In the genomic region with DNA sequence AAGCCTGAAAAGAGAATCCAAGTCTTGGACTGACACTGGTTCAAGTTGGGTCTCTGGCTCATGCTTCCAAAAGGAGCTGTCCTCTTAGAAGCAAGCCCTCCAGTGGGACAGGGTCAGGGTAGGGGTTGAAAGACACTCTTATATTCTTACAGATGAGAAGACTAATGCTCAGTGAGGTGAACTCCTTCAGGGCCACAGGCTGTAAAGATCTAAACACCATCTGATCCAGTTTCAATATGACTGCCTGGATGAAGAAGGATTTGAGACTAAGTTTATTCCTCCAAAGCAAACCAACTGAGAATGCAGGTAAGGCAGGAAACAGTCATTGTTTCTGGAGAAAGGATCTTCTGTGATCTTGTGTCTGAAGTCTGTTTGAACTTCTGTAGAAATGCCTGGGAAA, we compare ENCODE assay signal across 22 cellular contexts.
DNase-seq lines count a peak whose midpoint lies in the region; ATAC-seq and TF ChIP-seq lines count a peak whose summit lies in the region.
"Had no signal": no experiment of that assay in that cellular context is flagged by ENCODE, and none has a peak within 500 bp of the region (broad histone marks: within the 10 kb centered on the region; RNA-seq: fewer than 3 reads in every experiment).

No MANE protein-coding gene starts in this region.

- H2BK5ac ChIP-seq in neuronal stem cell (ENCODE audit: low read length), result no peak overlapping the region

- H2BK12ac ChIP-seq in neuronal stem cell (ENCODE audit: low read length), result no peak overlapping the region

- POLR2A ChIA-PET in RWPE1 (lab: Yijun Ruan, JAX; ENCODE audit: low non-redundant PET), result no interaction called here

- no peak overlapping the region for H2AK5ac ChIP-seq in neuronal stem cell (ENCODE audit: low read depth, low read length)

- H3K36me3 ChIP-seq in OCI-LY3 (replicated peaks; ENCODE audit: low read depth, low read length), result no peaks in the 10 kb centered on the region
- no peaks in the 10 kb centered on the region for H3K36me3 ChIP-seq in neuronal stem cell (replicated peaks in 1 of 2; ENCODE audit: control insufficient read depth in 2 of 2, insufficient read depth in 2 of 2, low read length in 2 of 2)
- H3K36me3 ChIP-seq: adrenal gland, BLaER1, breast epithelium, heart right ventricle, neutrophil had no signal

- H4K20me1 ChIP-seq in OCI-LY3 (ENCODE audit: insufficient read depth, low read length), result no peaks in the 10 kb centered on the region
- H4K20me1 ChIP-seq: BLaER1 had no signal

- ATAC-seq in activated CD8-positive, alpha-beta memory T cell treated with anti-CD3 and anti-CD28 coated beads, Interleukin-2, amount 10 ng/mL, durations not matched to agents 7 days and 5 days, result peak; percentile 72
- ATAC-seq in activated naive CD8-positive, alpha-beta T cell treated with anti-CD3 and anti-CD28 coated beads, Interleukin-2, amount 50 U/mL, for 24 hours, result peak; percentile 60
- no peak for ATAC-seq in HG03175 (IDR thresholded peaks at IDR 0.05; ENCODE audit: unreplicated experiment)
- ATAC-seq: heart right ventricle, left ventricle myocardium superior, psoas muscle, WTC11 had no signal

- CTCF ChIA-PET in activated CD8-positive, alpha-beta memory T cell treated with anti-CD3 and anti-CD28 coated beads, Interleukin-2, amount 10 ng/mL, durations not matched to agents 7 days and 5 days (lab: Charles Lee), result interaction anchor here (0.9 to 1.3 kb wide), 2 partner anchors 22 to 43 kb away, joined by 3 to 4 read pairs; no protein-coding TSS in a partner anchor
- CTCF ChIA-PET in RWPE1 (lab: Yijun Ruan, JAX), result no interaction called here

- no peaks in the 10 kb centered on the region for H3K9me3 Mint-ChIP-seq in activated CD8-positive, alpha-beta memory T cell treated with anti-CD3 and anti-CD28 coated beads, Interleukin-2, amount 10 ng/mL, durations not matched to agents 7 days and 5 days (ENCODE audit: low read depth)
- H3K9me3 Mint-ChIP-seq in activated naive CD8-positive, alpha-beta T cell treated with anti-CD3 and anti-CD28 coated beads, Interleukin-2, amount 50 U/mL, for 24 hours, result no peaks in the 10 kb centered on the region
- H3K9me3 Mint-ChIP-seq: dendritic cell treated with granulocyte-macrophage colony-stimulating factor and Interleukin-4, amounts not matched to agents 40 ng/mL and 50 ng/mL, for 4 days had no signal

- H4K91ac ChIP-seq in neuronal stem cell (ENCODE audit: low read depth, low read length, poor library complexity), result no peak overlapping the region

- H3K4me3 Mint-ChIP-seq in activated CD8-positive, alpha-beta memory T cell treated with anti-CD3 and anti-CD28 coated beads, Interleukin-2, amount 10 ng/mL, durations not matched to agents 7 days and 5 days, result no peak overlapping the region
- no peak overlapping the region for H3K4me3 Mint-ChIP-seq in activated naive CD8-positive, alpha-beta T cell treated with anti-CD3 and anti-CD28 coated beads, Interleukin-2, amount 50 U/mL, for 24 hours
- H3K4me3 Mint-ChIP-seq: dendritic cell treated with granulocyte-macrophage colony-stimulating factor and Interleukin-4, amounts not matched to agents 40 ng/mL and 50 ng/mL, for 4 days; WTC11 had no signal

- H4K8ac ChIP-seq in neuronal stem cell (ENCODE audit: low read depth, low read length), result no peak overlapping the region

- no peak overlapping the region for H3K14ac ChIP-seq in neuronal stem cell (ENCODE audit: low read length)

- H3K9ac ChIP-seq in OCI-LY3 (ENCODE audit: low read length) (no peak overlapping the region), neuronal stem cell (ENCODE audit: low read depth, low read length, poor library complexity) (no peak overlapping the region)
- H3K9ac ChIP-seq: BLaER1 had no signal

- no peaks in the 10 kb centered on the region for H3K79me2 ChIP-seq in OCI-LY3 (ENCODE audit: low read length)

- peaks cover 32% of the 10 kb centered on the region for H3K36me3 Mint-ChIP-seq in activated CD8-positive, alpha-beta memory T cell treated with anti-CD3 and anti-CD28 coated beads, Interleukin-2, amount 10 ng/mL, durations not matched to agents 7 days and 5 days
- H3K36me3 Mint-ChIP-seq in activated naive CD8-positive, alpha-beta T cell treated with anti-CD3 and anti-CD28 coated beads, Interleukin-2, amount 50 U/mL, for 24 hours (ENCODE audit: low read depth), result peaks cover 2% of the 10 kb centered on the region
- H3K36me3 Mint-ChIP-seq: WTC11 had no signal

- H3K4me1 ChIP-seq in OCI-LY3 (ENCODE audit: low read length), result peaks cover 30% of the 10 kb centered on the region
- H3K4me1 ChIP-seq in neuronal stem cell (ENCODE audit: control insufficient read depth in 2 of 2, insufficient read depth in 1 of 2, low read depth in 1 of 2, low read length in 2 of 2), result peaks cover 4 to 16% of the 10 kb centered on the region in 2 donors
- H3K4me1 ChIP-seq: adrenal gland, breast epithelium, psoas muscle had no signal

- no peak overlapping the region for H3K27ac ChIP-seq in OCI-LY3 (ENCODE audit: low read length)
- H3K27ac ChIP-seq in neuronal stem cell (replicated peaks; ENCODE audit: low read length), result no peak overlapping the region
- no peak overlapping the region for H3K27ac ChIP-seq in RWPE1
- H3K27ac ChIP-seq: adrenal gland, BLaER1, breast epithelium, heart right ventricle, neutrophil, psoas muscle, skin epidermis had no signal

- no peak overlapping the region for H3K4me3 ChIP-seq in OCI-LY3 (ENCODE audit: low read length)
- H3K4me3 ChIP-seq in neuronal stem cell (ENCODE audit: low read length in 2 of 2), result no peak overlapping the region
- H3K4me3 ChIP-seq: adrenal gland, BLaER1, breast epithelium, heart right ventricle, psoas muscle, skin epidermis had no signal

- H2BK120ac ChIP-seq in neuronal stem cell (ENCODE audit: low read depth, low read length), result no peak overlapping the region

- peaks cover 36% of the 10 kb centered on the region for H3K4me1 Mint-ChIP-seq in activated CD8-positive, alpha-beta memory T cell treated with anti-CD3 and anti-CD28 coated beads, Interleukin-2, amount 10 ng/mL, durations not matched to agents 7 days and 5 days
- H3K4me1 Mint-ChIP-seq in activated naive CD8-positive, alpha-beta T cell treated with anti-CD3 and anti-CD28 coated beads, Interleukin-2, amount 50 U/mL, for 24 hours, result peaks cover 38% of the 10 kb centered on the region

- 0 out of 2 replicates have a peak overlapping the region, but pooled peaks have one; percentile 19 for H2AFZ ChIP-seq in OCI-LY3 (ENCODE audit: low read depth, low read length)
- H2AFZ ChIP-seq in neuronal stem cell (ENCODE audit: low read length), result peak overlapping the region; percentile 41

- no peaks in the 10 kb centered on the region for H3K27me3 Mint-ChIP-seq in activated CD8-positive, alpha-beta memory T cell treated with anti-CD3 and anti-CD28 coated beads, Interleukin-2, amount 10 ng/mL, durations not matched to agents 7 days and 5 days
- no peaks in the 10 kb centered on the region for H3K27me3 Mint-ChIP-seq in activated naive CD8-positive, alpha-beta T cell treated with anti-CD3 and anti-CD28 coated beads, Interleukin-2, amount 50 U/mL, for 24 hours
- H3K27me3 Mint-ChIP-seq: dendritic cell treated with granulocyte-macrophage colony-stimulating factor and Interleukin-4, amounts not matched to agents 40 ng/mL and 50 ng/mL, for 4 days had no signal

- no peak overlapping the region for H3K23ac ChIP-seq in neuronal stem cell (ENCODE audit: low read depth, low read length, poor library complexity)

- no peak overlapping the region for H3K4ac ChIP-seq in neuronal stem cell (ENCODE audit: low read length)

- H3K27ac Mint-ChIP-seq in activated CD8-positive, alpha-beta memory T cell treated with anti-CD3 and anti-CD28 coated beads, Interleukin-2, amount 10 ng/mL, durations not matched to agents 7 days and 5 days, result peak overlapping the region; percentile 56
- peak overlapping the region; percentile 24 for H3K27ac Mint-ChIP-seq in activated naive CD8-positive, alpha-beta T cell treated with anti-CD3 and anti-CD28 coated beads, Interleukin-2, amount 50 U/mL, for 24 hours
- H3K27ac Mint-ChIP-seq: dendritic cell treated with granulocyte-macrophage colony-stimulating factor and Interleukin-4, amounts not matched to agents 40 ng/mL and 50 ng/mL, for 4 days; WTC11 had no signal

- H3K79me1 ChIP-seq in neuronal stem cell (ENCODE audit: low read depth, low read length), result no peaks in the 10 kb centered on the region

- no peak overlapping the region for H2BK15ac ChIP-seq in neuronal stem cell (ENCODE audit: low read length)

- TF ChIP-seq CTCF in OCI-LY3 (IDR thresholded peaks at IDR 0.05; ENCODE audit: low read depth, low read length) (no peak), RWPE1 (conservative IDR thresholded peaks at IDR 0.05; ENCODE audit: low read depth) (no peak)

- H3K4me2 ChIP-seq in OCI-LY3 (ENCODE audit: low read length) (peak overlapping the region; percentile 22; the same call in 1 of the 2 replicates), neuronal stem cell (ENCODE audit: insufficient read depth, low read length, poor library complexity, severe bottlenecking) (no peak overlapping the region)
- H3K4me2 ChIP-seq: BLaER1 had no signal

- DNase-seq in activated CD8-positive, alpha-beta memory T cell treated with anti-CD3 and anti-CD28 coated beads, Interleukin-2, amount 10 ng/mL, durations not matched to agents 7 days and 5 days, result no peak
- no peak for DNase-seq in activated CD8-positive, alpha-beta memory T cell treated with anti-CD3 and anti-CD28 coated beads, Interleukin-2, amount 50 U/mL, for 4 hours
- DNase-seq in activated naive CD8-positive, alpha-beta T cell treated with anti-CD3 and anti-CD28 coated beads, Interleukin-2, amount 50 U/mL, for 24 hours, result no peak
- DNase-seq in neuronal stem cell (ENCODE audit: low spot score), result no peak
- no peak for DNase-seq in RWPE1 (ENCODE audit: low spot score)
- DNase-seq in ureter (ENCODE audit: low spot score), result no peak
- DNase-seq: adrenal gland; heart right ventricle; IMR-90; left ventricle myocardium superior; NCI-H1417; NCI-H510A treated with DMSO at 0.1 percent for 48 hours; psoas muscle; stimulated activated CD4-positive, alpha-beta T cell treated with anti-CD3 and anti-CD28 coated beads, Interleukin-4, amount 100 ng/mL, for 1 hour had no signal

- H3K9me3 ChIP-seq in OCI-LY3 (ENCODE audit: insufficient read depth, low read length), result no peaks in the 10 kb centered on the region
- H3K9me3 ChIP-seq in neuronal stem cell (replicated peaks in 1 of 2; ENCODE audit: control insufficient read depth in 2 of 2, insufficient read depth in 1 of 2, low read depth in 1 of 2, low read length in 2 of 2), result no peaks in the 10 kb centered on the region
- H3K9me3 ChIP-seq: adrenal gland, breast epithelium, heart right ventricle, neutrophil, psoas muscle had no signal

- H3K27me3 ChIP-seq in OCI-LY3 (ENCODE audit: low read depth, low read length) (no peaks in the 10 kb centered on the region), neuronal stem cell (ENCODE audit: control insufficient read depth in 3 of 3, insufficient read depth in 3 of 3, low read depth in 1 of 3, low read length in 3 of 3) (peaks cover 0 to 4% (median 0%) of the 10 kb centered on the region in 3 experiments)
- H3K27me3 ChIP-seq: adrenal gland, BLaER1, breast epithelium, neutrophil had no signal

- H3K18ac ChIP-seq in neuronal stem cell (ENCODE audit: low read length), result no peak overlapping the region
